In the genomic region with DNA sequence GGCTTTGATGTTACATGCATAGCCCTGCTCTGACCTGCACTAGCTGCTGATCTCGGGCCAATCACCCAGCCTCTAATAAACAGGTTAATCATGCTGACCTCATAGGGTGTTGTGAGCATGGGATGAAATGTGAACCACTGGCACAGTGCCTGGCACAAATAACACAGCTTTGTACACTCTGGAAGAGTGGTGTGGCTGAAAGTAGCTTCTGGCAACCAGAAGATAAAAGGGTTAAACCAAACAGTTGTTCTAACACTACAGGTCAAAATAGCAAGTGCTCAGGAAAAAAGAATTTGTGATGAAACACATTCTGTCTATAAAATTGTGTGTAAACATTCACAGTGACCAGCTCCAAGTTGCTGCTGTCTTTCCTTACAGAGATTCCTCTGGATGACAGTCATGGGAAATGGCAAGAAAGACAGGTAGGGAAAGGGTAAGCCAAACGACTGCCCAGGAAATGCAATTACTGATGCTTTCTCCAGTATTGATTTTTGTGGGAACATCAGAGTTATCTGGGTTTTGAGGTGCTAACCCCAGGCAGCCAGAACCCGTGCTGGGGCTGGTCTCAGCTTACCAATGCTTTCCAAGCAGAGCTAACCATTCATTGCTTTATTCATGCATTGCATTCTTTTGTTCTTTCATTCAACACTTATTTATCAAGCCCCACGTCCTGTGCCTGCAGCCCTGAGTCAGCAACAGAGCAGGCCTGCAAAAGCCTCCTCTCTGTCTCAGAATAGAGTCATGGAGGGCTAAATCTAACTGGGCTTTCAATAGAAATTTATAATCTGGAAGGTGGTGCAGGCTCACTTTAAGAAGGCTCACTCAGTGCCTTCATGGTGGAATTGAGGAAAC, we compare ENCODE assay signal across 14 cellular contexts. TPM values are rescaled to one million over a fixed set of nuclear protein-coding genes. Genes with fewer than 3 reads are reported as not detected.
DNase-seq lines count a peak whose midpoint lies in the region; ATAC-seq and TF ChIP-seq lines count a peak whose summit lies in the region.
"Had no signal": no experiment of that assay in that cellular context is flagged by ENCODE, and none has a peak within 500 bp of the region (broad histone marks: within the 10 kb centered on the region; RNA-seq: fewer than 3 reads in every experiment).

No MANE protein-coding gene starts in this region.

- peaks cover 9% of the 10 kb centered on the region; the same call in 1 of the 2 replicates for H3K27me3 ChIP-seq in HUES64 (ENCODE audit: insufficient read depth, low read length)

- H3K27me3 Mint-ChIP-seq in brain = peaks cover 21% of the 10 kb centered on the region

- H3K36me3 Mint-ChIP-seq in brain = no peaks in the 10 kb centered on the region
- H3K36me3 Mint-ChIP-seq: CD8-positive, alpha-beta memory T cell had no signal

- peak overlapping the region; percentile 24; the same call in 1 of the 2 replicates for H3K9ac ChIP-seq in HUES64 (ENCODE audit: low read depth, low read length)

- ATAC-seq in HG03039 (IDR thresholded peaks at IDR 0.05; ENCODE audit: unreplicated experiment) = no peak
- ATAC-seq: stimulated activated naive CD8-positive, alpha-beta T cell treated with anti-CD3 and anti-CD28 coated beads, Interleukin-15, Interleukin-2, amounts not matched to agents 100 U/mL and 50 U/mL, for 24 hours had no signal

- 30% methylated on average over 4 of the region's 4 CpGs for WGBS in HUES64

- peaks cover 21% of the 10 kb centered on the region for H3K4me1 ChIP-seq in HUES64 (ENCODE audit: insufficient read depth, low read length)

- TF ChIP-seq CTCF in brain (conservative IDR thresholded peaks at IDR 0.05) = no peak

- peak overlapping the region; percentile 83 for H3K27ac ChIP-seq in HUES64 (ENCODE audit: low read depth, low read length)
- H3K27ac ChIP-seq: HL-60 had no signal

- H3K36me3 ChIP-seq in HUES64 (ENCODE audit: insufficient read depth, low read length) = no peaks in the 10 kb centered on the region

- no peak overlapping the region for H3K4me3 ChIP-seq in HUES64 (ENCODE audit: low read length)

- H3K4me3 Mint-ChIP-seq in brain = peak overlapping the region in 3 of 5 experiments; percentile 14 to 25 (median 17)

- no peaks in the 10 kb centered on the region for H3K9me3 Mint-ChIP-seq in brain
- H3K9me3 Mint-ChIP-seq: CD8-positive, alpha-beta memory T cell had no signal

- peak overlapping the region in 2 of 5 experiments; percentile 21 to 46 for H3K27ac Mint-ChIP-seq in brain

- no peaks in the 10 kb centered on the region for H3K9me3 ChIP-seq in HUES64 (ENCODE audit: insufficient read depth, low read depth, low read length)

- DNase-seq in AG20443 (ENCODE audit: low spot score) (peak; percentile 40), lung microvascular endothelial cell (ENCODE audit: low read depth in 2 of 2) (peak; percentile 17 to 28), NOMO-1 treated with dmso at 0.1 percent for 144 hours (lab: John Stamatoyannopoulos, UW; ENCODE audit: unreplicated experiment) (no peak), SK-N-DZ (ENCODE audit: low spot score) (no peak)
- DNase-seq in stimulated activated CD4-positive, alpha-beta T cell treated with anti-CD3 and anti-CD28 coated beads, Interleukin-4, amount 100 ng/mL, for 1 hour = no peak
- DNase-seq: CD8-positive, alpha-beta memory T cell; glutamatergic neuron; NCI-H1694 treated with DMSO at 0.1 percent for 48 hours; stimulated activated CD4-positive, alpha-beta T cell treated with anti-CD3 and anti-CD28 coated beads, Interleukin-15, amount 100 ng/mL, for 24 hours; stimulated activated naive CD8-positive, alpha-beta T cell treated with anti-CD3 and anti-CD28 coated beads, Interleukin-15, Interleukin-2, amounts not matched to agents 100 U/mL and 50 U/mL, for 24 hours had no signal

- peaks cover 21% of the 10 kb centered on the region for H3K4me1 Mint-ChIP-seq in brain

RNA-seq across cellular contexts. Expression of a gene that starts 38.1 kb away (rescaled TPM):
- 34.5 TPM for polyA plus RNA-seq in HUES64 (2013, experiment 1 of 2)
- polyA plus RNA-seq in HUES64 (2013, experiment 2 of 2) = 41.1 TPM
- 4.2 TPM for polyA plus RNA-seq in brain (ENCODE audit: insufficient read depth, low read depth, low replicate concordance)
- total RNA-seq in lung microvascular endothelial cell = 7.8 and 9.5 TPM in 2 replicates
- 31.6 and 36.4 TPM in 2 replicates for polyA plus RNA-seq in SK-N-DZ (2014; cell fraction: cytosol; rRNA removed)
- 224 and 309 TPM in 2 replicates for polyA plus RNA-seq in SK-N-DZ (2014; cell fraction: nucleus; rRNA removed)

Comparison
In these comparisons a context has a peak if more than half of its experiments do, and no peak if none do; other contexts are left out.
1. DNase-seq: peak in AG20443 (single experiment) and lung microvascular endothelial cell (2 of 2); none in NOMO-1 treated with dmso at 0.1 percent for 144 hours (single experiment), SK-N-DZ (single experiment) and stimulated activated CD4-positive, alpha-beta T cell treated with anti-CD3 and anti-CD28 coated beads, Interleukin-4, amount 100 ng/mL, for 1 hour (single experiment).